ENCODE assay signal across 1 cellular context in the genomic region with DNA sequence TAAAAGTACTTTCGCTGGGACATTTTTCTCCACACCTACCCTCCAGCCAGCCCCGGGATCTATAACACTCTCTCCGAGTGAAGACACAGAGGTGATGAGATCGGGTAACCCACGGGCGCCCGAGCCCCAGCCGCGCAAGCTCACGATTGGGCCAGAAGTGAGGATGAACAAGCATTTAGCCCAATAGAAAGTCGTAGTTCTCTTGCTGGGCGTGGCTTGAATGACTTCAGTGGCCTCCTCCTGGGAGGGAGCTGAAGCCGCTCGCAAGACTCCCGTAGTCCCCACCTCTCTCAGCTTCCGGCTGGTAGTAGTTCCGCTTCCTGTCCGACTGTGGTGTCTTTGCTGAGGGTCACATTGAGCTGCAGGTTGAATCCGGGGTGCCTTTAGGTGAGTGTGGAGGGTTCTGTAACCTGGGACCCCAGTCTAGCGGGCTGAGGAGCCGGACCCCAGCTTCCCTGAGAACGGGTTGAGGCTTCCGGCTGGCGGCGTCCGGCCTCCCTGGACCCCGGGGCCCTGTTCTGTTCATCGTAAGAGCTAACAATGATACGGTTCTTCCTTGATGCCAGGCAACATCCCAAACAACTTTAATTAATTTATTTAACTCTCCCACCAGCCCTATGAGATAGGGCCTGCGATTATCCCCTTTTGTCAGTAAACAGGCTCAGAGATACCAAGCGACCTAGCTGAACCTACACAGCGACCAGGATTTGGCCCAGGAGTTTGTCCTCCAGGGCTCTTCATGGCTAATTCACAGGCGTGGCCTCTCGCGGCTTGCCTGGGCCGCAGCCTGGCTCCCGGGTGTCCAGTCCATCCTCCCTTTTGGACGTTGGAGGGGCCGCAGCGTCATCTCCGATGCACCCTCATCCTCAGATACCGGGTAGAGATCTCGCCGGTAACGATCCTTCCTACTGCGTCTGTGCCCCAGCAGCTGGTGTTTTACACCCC.
A peak's percentile ranks its signal among the peaks of the same experiment; 100 is the strongest.
TF ChIP-seq lines count a peak whose summit lies in the region.

A gene with protein sequence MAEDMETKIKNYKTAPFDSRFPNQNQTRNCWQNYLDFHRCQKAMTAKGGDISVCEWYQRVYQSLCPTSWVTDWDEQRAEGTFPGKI (plus strand): TSS at position 307 of the 945 bp plus-strand sequence. CDS start 2,921 bp downstream, outside the sequence.

TF ChIP-seq in HepG2, 621 proteins besides CTCF, POLR2A, EP300 and RAD21 (continued from another document):
- TF ChIP-seq TRIM24 (CRISPR knock-in tag; IDR thresholded peaks at IDR 0.05) (no peak), PRPF4 (IDR thresholded peaks at IDR 0.05; ENCODE audit: low read depth, low read length, poor library complexity, severe bottlenecking) (no peak), BCL6 (CRISPR knock-in tag; IDR thresholded peaks at IDR 0.05) (no peak), ZMYM2 (CRISPR knock-in tag; IDR thresholded peaks at IDR 0.05) (no peak)
- TF ChIP-seq, protein P1, sequence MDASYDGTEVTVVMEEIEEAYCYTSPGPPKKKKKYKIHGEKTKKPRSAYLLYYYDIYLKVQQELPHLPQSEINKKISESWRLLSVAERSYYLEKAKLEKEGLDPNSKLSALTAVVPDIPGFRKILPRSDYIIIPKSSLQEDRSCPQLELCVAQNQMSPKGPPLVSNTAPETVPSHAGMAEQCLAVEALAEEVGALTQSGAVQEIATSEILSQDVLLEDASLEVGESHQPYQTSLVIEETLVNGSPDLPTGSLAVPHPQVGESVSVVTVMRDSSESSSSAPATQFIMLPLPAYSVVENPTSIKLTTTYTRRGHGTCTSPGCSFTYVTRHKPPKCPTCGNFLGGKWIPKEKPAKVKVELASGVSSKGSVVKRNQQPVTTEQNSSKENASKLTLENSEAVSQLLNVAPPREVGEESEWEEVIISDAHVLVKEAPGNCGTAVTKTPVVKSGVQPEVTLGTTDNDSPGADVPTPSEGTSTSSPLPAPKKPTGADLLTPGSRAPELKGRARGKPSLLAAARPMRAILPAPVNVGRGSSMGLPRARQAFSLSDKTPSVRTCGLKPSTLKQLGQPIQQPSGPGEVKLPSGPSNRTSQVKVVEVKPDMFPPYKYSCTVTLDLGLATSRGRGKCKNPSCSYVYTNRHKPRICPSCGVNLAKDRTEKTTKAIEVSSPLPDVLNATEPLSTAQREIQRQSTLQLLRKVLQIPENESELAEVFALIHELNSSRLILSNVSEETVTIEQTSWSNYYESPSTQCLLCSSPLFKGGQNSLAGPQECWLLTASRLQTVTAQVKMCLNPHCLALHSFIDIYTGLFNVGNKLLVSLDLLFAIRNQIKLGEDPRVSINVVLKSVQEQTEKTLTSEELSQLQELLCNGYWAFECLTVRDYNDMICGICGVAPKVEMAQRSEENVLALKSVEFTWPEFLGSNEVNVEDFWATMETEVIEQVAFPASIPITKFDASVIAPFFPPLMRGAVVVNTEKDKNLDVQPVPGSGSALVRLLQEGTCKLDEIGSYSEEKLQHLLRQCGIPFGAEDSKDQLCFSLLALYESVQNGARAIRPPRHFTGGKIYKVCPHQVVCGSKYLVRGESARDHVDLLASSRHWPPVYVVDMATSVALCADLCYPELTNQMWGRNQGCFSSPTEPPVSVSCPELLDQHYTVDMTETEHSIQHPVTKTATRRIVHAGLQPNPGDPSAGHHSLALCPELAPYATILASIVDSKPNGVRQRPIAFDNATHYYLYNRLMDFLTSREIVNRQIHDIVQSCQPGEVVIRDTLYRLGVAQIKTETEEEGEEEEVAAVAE (CRISPR knock-in tag; IDR thresholded peaks at IDR 0.05; ENCODE audit: borderline replicate concordance): 0 out of 2 replicates have a peak, but pooled peaks have one; percentile 34
- TF ChIP-seq, protein P2, sequence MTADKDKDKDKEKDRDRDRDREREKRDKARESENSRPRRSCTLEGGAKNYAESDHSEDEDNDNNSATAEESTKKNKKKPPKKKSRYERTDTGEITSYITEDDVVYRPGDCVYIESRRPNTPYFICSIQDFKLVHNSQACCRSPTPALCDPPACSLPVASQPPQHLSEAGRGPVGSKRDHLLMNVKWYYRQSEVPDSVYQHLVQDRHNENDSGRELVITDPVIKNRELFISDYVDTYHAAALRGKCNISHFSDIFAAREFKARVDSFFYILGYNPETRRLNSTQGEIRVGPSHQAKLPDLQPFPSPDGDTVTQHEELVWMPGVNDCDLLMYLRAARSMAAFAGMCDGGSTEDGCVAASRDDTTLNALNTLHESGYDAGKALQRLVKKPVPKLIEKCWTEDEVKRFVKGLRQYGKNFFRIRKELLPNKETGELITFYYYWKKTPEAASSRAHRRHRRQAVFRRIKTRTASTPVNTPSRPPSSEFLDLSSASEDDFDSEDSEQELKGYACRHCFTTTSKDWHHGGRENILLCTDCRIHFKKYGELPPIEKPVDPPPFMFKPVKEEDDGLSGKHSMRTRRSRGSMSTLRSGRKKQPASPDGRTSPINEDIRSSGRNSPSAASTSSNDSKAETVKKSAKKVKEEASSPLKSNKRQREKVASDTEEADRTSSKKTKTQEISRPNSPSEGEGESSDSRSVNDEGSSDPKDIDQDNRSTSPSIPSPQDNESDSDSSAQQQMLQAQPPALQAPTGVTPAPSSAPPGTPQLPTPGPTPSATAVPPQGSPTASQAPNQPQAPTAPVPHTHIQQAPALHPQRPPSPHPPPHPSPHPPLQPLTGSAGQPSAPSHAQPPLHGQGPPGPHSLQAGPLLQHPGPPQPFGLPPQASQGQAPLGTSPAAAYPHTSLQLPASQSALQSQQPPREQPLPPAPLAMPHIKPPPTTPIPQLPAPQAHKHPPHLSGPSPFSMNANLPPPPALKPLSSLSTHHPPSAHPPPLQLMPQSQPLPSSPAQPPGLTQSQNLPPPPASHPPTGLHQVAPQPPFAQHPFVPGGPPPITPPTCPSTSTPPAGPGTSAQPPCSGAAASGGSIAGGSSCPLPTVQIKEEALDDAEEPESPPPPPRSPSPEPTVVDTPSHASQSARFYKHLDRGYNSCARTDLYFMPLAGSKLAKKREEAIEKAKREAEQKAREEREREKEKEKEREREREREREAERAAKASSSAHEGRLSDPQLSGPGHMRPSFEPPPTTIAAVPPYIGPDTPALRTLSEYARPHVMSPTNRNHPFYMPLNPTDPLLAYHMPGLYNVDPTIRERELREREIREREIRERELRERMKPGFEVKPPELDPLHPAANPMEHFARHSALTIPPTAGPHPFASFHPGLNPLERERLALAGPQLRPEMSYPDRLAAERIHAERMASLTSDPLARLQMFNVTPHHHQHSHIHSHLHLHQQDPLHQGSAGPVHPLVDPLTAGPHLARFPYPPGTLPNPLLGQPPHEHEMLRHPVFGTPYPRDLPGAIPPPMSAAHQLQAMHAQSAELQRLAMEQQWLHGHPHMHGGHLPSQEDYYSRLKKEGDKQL (CRISPR knock-in tag; IDR thresholded peaks at IDR 0.05; ENCODE audit: low read depth): no peak
